In the genomic region with DNA sequence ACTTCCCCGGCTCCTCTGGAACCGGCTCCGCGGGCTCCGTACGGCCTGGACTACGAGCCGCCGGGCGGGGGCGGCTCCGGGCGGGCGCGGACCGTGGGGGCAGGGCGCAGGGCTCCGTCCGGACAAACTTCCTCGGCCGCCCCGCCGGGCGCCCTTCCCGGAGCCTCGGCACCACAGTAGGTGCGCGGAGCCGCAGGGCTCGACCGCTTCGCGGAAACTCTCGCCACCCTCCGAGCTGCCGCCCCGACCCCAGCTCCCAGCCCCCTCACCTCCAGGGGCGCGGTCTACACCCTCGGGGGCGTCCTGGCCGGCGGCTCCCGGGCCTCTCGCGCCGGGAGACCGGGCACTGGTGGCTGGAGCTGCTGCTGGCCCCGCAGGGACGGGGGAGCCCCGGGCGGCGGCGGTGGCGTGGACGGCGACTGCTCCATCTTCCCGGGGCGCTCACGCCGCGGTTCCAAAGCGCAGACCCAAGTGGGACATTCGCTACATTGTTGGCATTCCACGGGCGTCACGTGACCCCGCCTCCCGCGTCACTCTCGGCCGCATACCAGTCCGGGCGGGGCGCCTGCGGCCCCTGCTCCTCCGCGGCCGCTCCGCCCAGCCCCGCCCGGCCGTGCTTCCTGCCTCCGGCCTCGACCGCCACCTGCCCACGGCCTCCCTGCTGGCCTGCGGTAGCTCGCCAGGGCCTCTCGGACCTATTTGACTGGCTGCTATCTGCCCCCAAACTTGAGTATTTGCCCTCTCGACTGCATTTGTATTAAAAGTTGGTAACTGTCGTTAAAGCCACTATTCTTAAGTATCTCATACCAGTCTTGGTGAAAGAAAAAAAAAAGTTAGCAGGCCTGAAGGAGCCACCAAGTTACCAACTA, we compare ENCODE assay signal across 8 cellular contexts. TPM values are rescaled to one million over a fixed set of nuclear protein-coding genes. Genes with fewer than 3 reads are reported as not detected.
DNase-seq lines count a peak whose midpoint lies in the region; ATAC-seq and TF ChIP-seq lines count a peak whose summit lies in the region.

Gene LATS2, minus strand, starts transcription at position 510 of the 869 bp plus-strand sequence. CDS start 15,560 bp downstream, outside the sequence.

- H3K27me3 ChIP-seq in HL-60 (ENCODE audit: insufficient read depth, poor library complexity, severe bottlenecking): no peaks in the 10 kb centered on the region
- H3K27me3 ChIP-seq in adipocyte (replicated peaks; ENCODE audit: control insufficient read depth, insufficient read depth, low read length): no peaks in the 10 kb centered on the region
- H3K27me3 ChIP-seq in thyroid gland: no peaks in the 10 kb centered on the region

- 1% methylated on average over 17 to 58 of the region's 92 CpGs for WGBS in thyroid gland, 2 donors

- no peaks in the 10 kb centered on the region for H3K9me3 ChIP-seq in SK-N-MC (ENCODE audit: low read depth, low read length)
- H3K9me3 ChIP-seq in adipocyte (ENCODE audit: control insufficient read depth, low read length): no peaks in the 10 kb centered on the region
- no peaks in the 10 kb centered on the region for H3K9me3 ChIP-seq in thyroid gland

- H3K9ac ChIP-seq in SK-N-MC (ENCODE audit: insufficient read length) (peak within 1 kb of the TSS; percentile 91), adipocyte (ENCODE audit: low read length) (peak within 1 kb of the TSS; percentile 95)

- H3K4me1 ChIP-seq in adipocyte (ENCODE audit: control insufficient read depth, insufficient read depth, low read length) (peaks cover 34% of the 10 kb centered on the region), thyroid gland (peaks cover 30 to 37% of the 10 kb centered on the region in 2 donors)

- peak within 1 kb of the TSS; percentile 79 for H3K27ac ChIP-seq in HL-60 (replicated peaks)
- H3K27ac ChIP-seq in SK-N-MC: peak within 1 kb of the TSS; percentile 80
- H3K27ac ChIP-seq in thyroid gland: peak within 1 kb of the TSS; percentile 100

- TF ChIP-seq CTCF in HL-60 (IDR thresholded peaks at IDR 0.05; ENCODE audit: insufficient read depth, low read length) (no peak), thyroid gland (IDR thresholded peaks at IDR 0.05) (peak in 4 of 6 experiments; percentile 34 to 65 (median 42))

- peak; percentile 89 to 98 for TF ChIP-seq POLR2A in thyroid gland (IDR thresholded peaks at IDR 0.05)

- intact Hi-C loops in head of caudate nucleus (cut with DNase I) (loop anchor here (10.0 kb wide), 1 partner anchor 117 kb away; no protein-coding TSS in a partner anchor), thyroid gland (cut with DNase I) (loop anchor here (5.0 kb wide), 1 partner anchor 119 kb away; no protein-coding TSS in a partner anchor)

- peak; percentile 91 for ATAC-seq in GM19468 (IDR thresholded peaks at IDR 0.05; ENCODE audit: extremely low read depth, unreplicated experiment)

- peak within 1 kb of the TSS; percentile 74 for H3K4me3 ChIP-seq in HL-60 (replicated peaks; ENCODE audit: insufficient read depth, low read length)
- peak within 1 kb of the TSS; percentile 92 for H3K4me3 ChIP-seq in SK-N-MC
- H3K4me3 ChIP-seq in adipocyte (ENCODE audit: low read length): peak within 1 kb of the TSS; percentile 83
- H3K4me3 ChIP-seq in thyroid gland (replicated peaks in 1 of 3): peak within 1 kb of the TSS; percentile 75 to 98 (median 93)

- DNase-seq in D341Med (ENCODE audit: low spot score) (peak; percentile 67), HL-60 (ENCODE audit: low read depth in 1 of 2, low spot score in 1 of 2) (peak; percentile 70 to 88), SK-N-MC (ENCODE audit: low read depth, low spot score) (no peak), adipocyte (ENCODE audit: low read depth) (peak; percentile 98), head of caudate nucleus (peak; percentile 78 to 96 (median 90)), nucleus accumbens (lab: John Stamatoyannopoulos, UW) (peak in 55 of 56 donors; percentile 17 to 95 (median 75)), thyroid gland (peak; percentile 97 to 98)

- H3K36me3 ChIP-seq in SK-N-MC (ENCODE audit: insufficient read depth, low read length) (no peaks in the 10 kb centered on the region), adipocyte (ENCODE audit: control insufficient read depth, insufficient read depth, low read length, severe bottlenecking) (no peaks in the 10 kb centered on the region), thyroid gland (no peaks in the 10 kb centered on the region)

RNA-seq across cellular contexts. Expression of gene LATS2, which starts in this region (rescaled TPM):
- 10 to 100 TPM; 33.0 to 69.6 (median 37.5) TPM for total RNA-seq in thyroid gland
